In the genomic region with DNA sequence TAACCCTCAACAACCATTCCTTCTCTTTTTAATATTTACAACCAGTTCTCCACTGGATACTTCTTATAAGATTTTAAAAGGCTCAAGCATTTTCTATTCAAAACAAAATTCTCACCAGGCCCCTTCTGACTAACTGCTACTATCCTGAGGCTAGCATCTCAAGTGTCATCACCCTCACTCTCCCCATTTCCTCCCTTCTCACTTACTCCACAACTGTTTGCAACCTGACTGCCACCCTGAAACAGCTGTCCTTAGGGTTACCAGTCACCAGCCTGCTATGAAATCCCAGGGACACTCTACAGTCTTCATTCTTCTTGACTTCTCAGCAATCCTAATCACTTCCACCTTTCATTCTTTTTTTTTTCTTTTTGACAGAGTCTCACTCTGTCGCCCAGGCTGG, we compare ENCODE assay signal across 14 cellular contexts.
DNase-seq lines count a peak whose midpoint lies in the region; TF ChIP-seq lines count a peak whose summit lies in the region.
"Had no signal": no experiment of that assay in that cellular context is flagged by ENCODE, and none has a peak within 500 bp of the region (broad histone marks: within the 10 kb centered on the region; RNA-seq: fewer than 3 reads in every experiment).

No MANE protein-coding gene starts in this region.

- DNase-seq in LHCN-M2 (ENCODE audit: low read depth) (peak; percentile 72), nephron progenitor cell (no peak), type B pancreatic cell (ENCODE audit: extremely low spot score, unreplicated experiment) (no peak), D341Med (ENCODE audit: low spot score) (no peak), ACHN (no peak), HuH-7 (ENCODE audit: low spot score) (no peak)
- DNase-seq: COR-L47, DMS153, H7, NCI-H187, NCI-H446, NCI-H748 treated with DMSO at 0.1 percent for 48 hours had no signal

- H3K4me3 Mint-ChIP-seq in dendritic cell treated with granulocyte-macrophage colony-stimulating factor and Interleukin-4, amounts not matched to agents 40 ng/mL and 50 ng/mL, for 4 days: no peak overlapping the region
- H3K4me3 Mint-ChIP-seq in nephron progenitor cell (no peak overlapping the region), type B pancreatic cell (peak overlapping the region; percentile 17)
- H3K4me3 Mint-ChIP-seq: IgD-negative memory B cell had no signal

- H3K4me1 Mint-ChIP-seq in dendritic cell treated with granulocyte-macrophage colony-stimulating factor and Interleukin-4, amounts not matched to agents 40 ng/mL and 50 ng/mL, for 4 days (ENCODE audit: low read depth): peaks cover 42% of the 10 kb centered on the region
- peaks cover 72% of the 10 kb centered on the region for H3K4me1 Mint-ChIP-seq in nephron progenitor cell
- peaks cover 52% of the 10 kb centered on the region for H3K4me1 Mint-ChIP-seq in type B pancreatic cell (ENCODE audit: unreplicated experiment)

- H3K27ac Mint-ChIP-seq in dendritic cell treated with granulocyte-macrophage colony-stimulating factor and Interleukin-4, amounts not matched to agents 40 ng/mL and 50 ng/mL, for 4 days: peak overlapping the region; percentile 11
- peak overlapping the region; percentile 31 for H3K27ac Mint-ChIP-seq in nephron progenitor cell
- no peak overlapping the region for H3K27ac Mint-ChIP-seq in type B pancreatic cell
- H3K27ac Mint-ChIP-seq: IgD-negative memory B cell had no signal

- H3K27me3 Mint-ChIP-seq in dendritic cell treated with granulocyte-macrophage colony-stimulating factor and Interleukin-4, amounts not matched to agents 40 ng/mL and 50 ng/mL, for 4 days: peaks cover 1% of the 10 kb centered on the region
- peaks cover 3% of the 10 kb centered on the region for H3K27me3 Mint-ChIP-seq in nephron progenitor cell (ENCODE audit: low read depth, poor library complexity)
- no peaks in the 10 kb centered on the region for H3K27me3 Mint-ChIP-seq in type B pancreatic cell

- intact Hi-C loops in dendritic cell treated with granulocyte-macrophage colony-stimulating factor and Interleukin-4, amounts not matched to agents 40 ng/mL and 50 ng/mL, for 4 days (cut with micrococcal nuclease): no loop called here

- in situ Hi-C loops in ACHN (cut with HindIII; ENCODE audit: low pct_ligation_motif_present, low pct_unique_long_range_greater_than_20kb, low sequenced_read_pairs): no loop called here

- no peaks in the 10 kb centered on the region for H3K9me3 Mint-ChIP-seq in dendritic cell treated with granulocyte-macrophage colony-stimulating factor and Interleukin-4, amounts not matched to agents 40 ng/mL and 50 ng/mL, for 4 days
- H3K9me3 Mint-ChIP-seq in nephron progenitor cell (no peaks in the 10 kb centered on the region), type B pancreatic cell (no peaks in the 10 kb centered on the region)
- H3K9me3 Mint-ChIP-seq: IgD-negative memory B cell had no signal

- H3K36me3 Mint-ChIP-seq in dendritic cell treated with granulocyte-macrophage colony-stimulating factor and Interleukin-4, amounts not matched to agents 40 ng/mL and 50 ng/mL, for 4 days (ENCODE audit: low read depth): no peaks in the 10 kb centered on the region
- H3K36me3 Mint-ChIP-seq in nephron progenitor cell (ENCODE audit: low read depth): no peaks in the 10 kb centered on the region
- H3K36me3 Mint-ChIP-seq in type B pancreatic cell: no peaks in the 10 kb centered on the region
- H3K36me3 Mint-ChIP-seq: IgD-negative memory B cell had no signal

- TF ChIP-seq CTCF in nephron progenitor cell (IDR thresholded peaks at IDR 0.05): no peak
- TF ChIP-seq CTCF in type B pancreatic cell (conservative IDR thresholded peaks at IDR 0.05): no peak
